1 cellular context compared by ENCODE assay signal in genomic region chr11:33970984-33971466, GRCh38.
TF ChIP-seq lines count a peak whose summit lies in the region.

No MANE protein-coding gene starts in this region.

TF ChIP-seq in K562, 482 proteins besides CTCF, POLR2A, EP300 and RAD21 (continued from another document):
- TF ChIP-seq, protein P1, sequence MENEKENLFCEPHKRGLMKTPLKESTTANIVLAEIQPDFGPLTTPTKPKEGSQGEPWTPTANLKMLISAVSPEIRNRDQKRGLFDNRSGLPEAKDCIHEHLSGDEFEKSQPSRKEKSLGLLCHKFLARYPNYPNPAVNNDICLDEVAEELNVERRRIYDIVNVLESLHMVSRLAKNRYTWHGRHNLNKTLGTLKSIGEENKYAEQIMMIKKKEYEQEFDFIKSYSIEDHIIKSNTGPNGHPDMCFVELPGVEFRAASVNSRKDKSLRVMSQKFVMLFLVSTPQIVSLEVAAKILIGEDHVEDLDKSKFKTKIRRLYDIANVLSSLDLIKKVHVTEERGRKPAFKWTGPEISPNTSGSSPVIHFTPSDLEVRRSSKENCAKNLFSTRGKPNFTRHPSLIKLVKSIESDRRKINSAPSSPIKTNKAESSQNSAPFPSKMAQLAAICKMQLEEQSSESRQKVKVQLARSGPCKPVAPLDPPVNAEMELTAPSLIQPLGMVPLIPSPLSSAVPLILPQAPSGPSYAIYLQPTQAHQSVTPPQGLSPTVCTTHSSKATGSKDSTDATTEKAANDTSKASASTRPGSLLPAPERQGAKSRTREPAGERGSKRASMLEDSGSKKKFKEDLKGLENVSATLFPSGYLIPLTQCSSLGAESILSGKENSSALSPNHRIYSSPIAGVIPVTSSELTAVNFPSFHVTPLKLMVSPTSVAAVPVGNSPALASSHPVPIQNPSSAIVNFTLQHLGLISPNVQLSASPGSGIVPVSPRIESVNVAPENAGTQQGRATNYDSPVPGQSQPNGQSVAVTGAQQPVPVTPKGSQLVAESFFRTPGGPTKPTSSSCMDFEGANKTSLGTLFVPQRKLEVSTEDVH (IDR thresholded peaks at IDR 0.05; ENCODE audit: low read depth, partially characterized antibody), result peak; percentile 44
- TF ChIP-seq NKRF (IDR thresholded peaks at IDR 0.05; ENCODE audit: borderline replicate concordance) (no peak), MTA3 (IDR thresholded peaks at IDR 0.05; ENCODE audit: borderline replicate concordance) (peak; percentile 52; the same call in 1 of the 2 replicates), ZNF778 (CRISPR knock-in tag; IDR thresholded peaks at IDR 0.05) (no peak), GATA2 (CRISPR knock-in tag; IDR thresholded peaks at IDR 0.05) (peak; percentile 77), CTBP1 (IDR thresholded peaks at IDR 0.05; ENCODE audit: borderline replicate concordance) (0 out of 2 replicates have a peak, but pooled peaks have one; percentile 50), SMARCA5 (IDR thresholded peaks at IDR 0.05) (no peak), STAT5B (CRISPR knock-in tag; IDR thresholded peaks at IDR 0.05) (no peak), TEAD1 (CRISPR knock-in tag; IDR thresholded peaks at IDR 0.05) (0 out of 4 replicates have a peak, but pooled peaks of 1 of the 2 experiments have one; percentile 30), ZNF609 (CRISPR knock-in tag; IDR thresholded peaks at IDR 0.05; ENCODE audit: borderline replicate concordance) (no peak)
TF ChIP-seq in K562: peak in this region for 49.
